In genomic region chrX:138917781-138918180, GRCh38 we compare ENCODE assay signal across 26 cellular contexts.
DNase-seq lines count a peak whose midpoint lies in the region; ATAC-seq, FAIRE-seq and TF ChIP-seq lines count a peak whose summit lies in the region.
"Had no signal": no experiment of that assay in that cellular context is flagged by ENCODE, and none has a peak within 500 bp of the region (broad histone marks: within the 10 kb centered on the region; RNA-seq: fewer than 3 reads in every experiment).

No MANE protein-coding gene starts in this region.

- no peaks in the 10 kb centered on the region for H3K36me3 ChIP-seq in ACC112 (ENCODE audit: insufficient read depth, low read length)
- H3K36me3 ChIP-seq in bronchial epithelial cell (ENCODE audit: control insufficient read depth, insufficient read depth, low read length), result no peaks in the 10 kb centered on the region
- no peaks in the 10 kb centered on the region for H3K36me3 ChIP-seq in GM23338 (ENCODE audit: insufficient read depth)
- H3K36me3 ChIP-seq: tibial nerve had no signal

- H3K4me2 ChIP-seq in GM23338, result no peak overlapping the region
- H3K4me2 ChIP-seq: A549 had no signal

- no peaks in the 10 kb centered on the region for H3K4me1 ChIP-seq in ACC112 (ENCODE audit: control insufficient read depth, insufficient read depth, low read length, unreplicated experiment)
- H3K4me1 ChIP-seq in GM23338 (ENCODE audit: insufficient read depth), result no peaks in the 10 kb centered on the region
- H3K4me1 ChIP-seq: A549, psoas muscle, tibial nerve had no signal

- H2AFZ ChIP-seq in ACC112 (ENCODE audit: low read length, unreplicated experiment), result no peak overlapping the region
- no peak overlapping the region for H2AFZ ChIP-seq in GM23338

- H3K27ac ChIP-seq in ACC112 (ENCODE audit: low read depth, low read length) (peak overlapping the region; percentile 9; the same call in 1 of the 2 replicates), GM23338 (ENCODE audit: low read depth) (no peak overlapping the region)
- H3K27ac ChIP-seq: A549, coronary artery, psoas muscle, tibial nerve had no signal

- peak; percentile 82 for DNase-seq in HCEC 1CT
- peak; percentile 68 for DNase-seq in bronchial epithelial cell (ENCODE audit: low read depth)
- DNase-seq in kidney tubule cell (ENCODE audit: low spot score), result peak; percentile 67
- DNase-seq in GM23338 (ENCODE audit: low spot score), result no peak
- DNase-seq in NCI-H510A treated with DMSO at 0.1 percent for 48 hours (lab: John Stamatoyannopoulos, UW), result no peak
- no peak for DNase-seq in SKM-1 treated with dmso at 0.1 percent for 144 hours (lab: John Stamatoyannopoulos, UW; ENCODE audit: unreplicated experiment)
- DNase-seq: activated CD4-positive, alpha-beta T cell treated with anti-CD3 and anti-CD28 coated beads for 48 hours; activated CD8-positive, alpha-beta memory T cell treated with anti-CD3 and anti-CD28 coated beads, Interleukin-2, amount 50 U/mL, for 48 hours; activated gamma-delta T cell treated with Interleukin-2 at 50 U/mL for 16 hours; amniotic stem cell; CD8-positive, alpha-beta T cell; DND-41; glutamatergic neuron; naive thymus-derived CD8-positive, alpha-beta T cell; NCI-H1048; NCI-H2107; psoas muscle had no signal

- no peak overlapping the region for H3K4me3 Mint-ChIP-seq in GM23338
- H3K4me3 Mint-ChIP-seq: CD8-positive, alpha-beta T cell; IgD-negative memory B cell; naive thymus-derived CD8-positive, alpha-beta T cell; stimulated activated memory B cell treated with anti-CD40 and anti-IgM and Interleukin-4, amounts not matched to agents 10 μg/mL and 1 μg/mL and 100 μg/mL, for 72 hours had no signal

- H3F3A ChIP-seq in GM23338 (replicated peaks; ENCODE audit: low read depth), result no peaks in the 10 kb centered on the region

- no peaks in the 10 kb centered on the region for H3K9me2 ChIP-seq in GM23338 (ENCODE audit: insufficient read depth)

- no peak for FAIRE-seq in bronchial epithelial cell (lab: Jason Lieb, UNC)
- FAIRE-seq: A549 had no signal

- no peak overlapping the region for H3K27ac Mint-ChIP-seq in GM23338
- H3K27ac Mint-ChIP-seq: CD8-positive, alpha-beta T cell; IgD-negative memory B cell; naive thymus-derived CD8-positive, alpha-beta T cell; stimulated activated memory B cell treated with anti-CD40 and anti-IgM and Interleukin-4, amounts not matched to agents 10 μg/mL and 1 μg/mL and 100 μg/mL, for 72 hours had no signal

- H3K4me3 ChIP-seq in ACC112 (ENCODE audit: low read depth, low read length) (no peak overlapping the region), bronchial epithelial cell (ENCODE audit: low read depth, low read length) (no peak overlapping the region), GM23338 (no peak overlapping the region)
- H3K4me3 ChIP-seq: A549, coronary artery, lung, psoas muscle, tibial nerve had no signal

- H3K4me1 Mint-ChIP-seq in GM23338, result no peaks in the 10 kb centered on the region; the same call in 1 of the 3 replicates
- H3K4me1 Mint-ChIP-seq: IgD-negative memory B cell; naive thymus-derived CD8-positive, alpha-beta T cell; stimulated activated memory B cell treated with anti-CD40 and anti-IgM and Interleukin-4, amounts not matched to agents 10 μg/mL and 1 μg/mL and 100 μg/mL, for 72 hours had no signal

- no peaks in the 10 kb centered on the region for H3K36me3 Mint-ChIP-seq in GM23338 (ENCODE audit: low read depth)
- H3K36me3 Mint-ChIP-seq: CD8-positive, alpha-beta T cell; IgD-negative memory B cell; naive thymus-derived CD8-positive, alpha-beta T cell; stimulated activated memory B cell treated with anti-CD40 and anti-IgM and Interleukin-4, amounts not matched to agents 10 μg/mL and 1 μg/mL and 100 μg/mL, for 72 hours had no signal

- TF ChIP-seq CTCF in bronchial epithelial cell (IDR thresholded peaks at IDR 0.05; ENCODE audit: insufficient read depth, low read length, severe bottlenecking), result no peak
- no peak for TF ChIP-seq CTCF in GM23338 (conservative IDR thresholded peaks at IDR 0.05; ENCODE audit: low read depth in 2 of 2)

- no peaks in the 10 kb centered on the region for H4K20me1 ChIP-seq in GM23338 (replicated peaks; ENCODE audit: insufficient read depth)

- H3K9me3 Mint-ChIP-seq in GM23338, result no peaks in the 10 kb centered on the region
- H3K9me3 Mint-ChIP-seq: CD8-positive, alpha-beta T cell; stimulated activated memory B cell treated with anti-CD40 and anti-IgM and Interleukin-4, amounts not matched to agents 10 μg/mL and 1 μg/mL and 100 μg/mL, for 72 hours had no signal

- H3K79me2 ChIP-seq in ACC112 (ENCODE audit: control insufficient read depth, insufficient read depth, low read length, unreplicated experiment) (no peaks in the 10 kb centered on the region), GM23338 (replicated peaks; ENCODE audit: insufficient read depth) (no peaks in the 10 kb centered on the region)

- H3K27me3 ChIP-seq in ACC112 (ENCODE audit: insufficient read depth, low read length) (no peaks in the 10 kb centered on the region), bronchial epithelial cell (ENCODE audit: control insufficient read depth, insufficient read depth, low read length) (no peaks in the 10 kb centered on the region), GM23338 (ENCODE audit: insufficient read depth) (no peaks in the 10 kb centered on the region)
- H3K27me3 ChIP-seq: tibial nerve had no signal

- H3K27me3 Mint-ChIP-seq in GM23338 (ENCODE audit: insufficient read depth, low read depth, poor library complexity), result peaks cover 3% of the 10 kb centered on the region
- H3K27me3 Mint-ChIP-seq: IgD-negative memory B cell; stimulated activated memory B cell treated with anti-CD40 and anti-IgM and Interleukin-4, amounts not matched to agents 10 μg/mL and 1 μg/mL and 100 μg/mL, for 72 hours had no signal

- ATAC-seq in GM23338, result no peak
- no peak for ATAC-seq in GM19023 (IDR thresholded peaks at IDR 0.05; ENCODE audit: unreplicated experiment)
- ATAC-seq: A549; CD8-positive, alpha-beta T cell; naive thymus-derived CD8-positive, alpha-beta T cell; Panc1; stimulated activated memory B cell treated with anti-CD40 and anti-IgM and Interleukin-4, amounts not matched to agents 10 μg/mL and 1 μg/mL and 100 μg/mL, for 72 hours had no signal

TF ChIP-seq in GM23338, 12 proteins besides CTCF, POLR2A, EP300 and RAD21 (continues in another document):
- TF ChIP-seq POLR2AphosphoS5 (IDR thresholded peaks at IDR 0.05; ENCODE audit: low read depth), result no peak
- no peak for TF ChIP-seq ZNF462 (CRISPR knock-in tag; IDR thresholded peaks at IDR 0.05)
- TF ChIP-seq JUNB (IDR thresholded peaks at IDR 0.05; ENCODE audit: unreplicated experiment), result no peak
- TF ChIP-seq EZH2phosphoT487 (IDR thresholded peaks at IDR 0.05; ENCODE audit: unreplicated experiment), result no peak

Comparison
In these comparisons a context has a peak if more than half of its experiments do, and no peak if none do; other contexts are left out.
1. DNase-seq: peak in HCEC 1CT (single experiment), bronchial epithelial cell (single experiment) and kidney tubule cell (single experiment); none in GM23338 (single experiment), NCI-H510A treated with DMSO at 0.1 percent for 48 hours (single experiment) and SKM-1 treated with dmso at 0.1 percent for 144 hours (single experiment).